10 cellular contexts compared by ENCODE assay signal in genomic region chr7:84193787-84194186, GRCh38. TPM values are rescaled to one million over a fixed set of nuclear protein-coding genes. Genes with fewer than 3 reads are reported as not detected.
DNase-seq lines count a peak whose midpoint lies in the region; ATAC-seq and TF ChIP-seq lines count a peak whose summit lies in the region.
"Had no signal": no experiment of that assay in that cellular context is flagged by ENCODE, and none has a peak within 500 bp of the region (broad histone marks: within the 10 kb centered on the region; RNA-seq: fewer than 3 reads in every experiment).

No MANE protein-coding gene starts in this region.

- WGBS in mammary epithelial cell (ENCODE audit: low coverage, missing lambda C conversion rate), result 3% methylated on average over 2 of the region's 2 CpGs

- H3K4me3 ChIP-seq in ACC112 (ENCODE audit: low read depth, low read length), result peak overlapping the region; percentile 82
- peak overlapping the region; percentile 38; the same call in 1 of the 2 replicates for H3K4me3 ChIP-seq in HL-60 (replicated peaks; ENCODE audit: insufficient read depth, low read length)
- H3K4me3 ChIP-seq in mammary epithelial cell (replicated peaks in 1 of 3; ENCODE audit: insufficient read depth in 1 of 3, low read depth in 2 of 3, low read length in 3 of 3), result peak overlapping the region; percentile 45 to 84 (median 72)
- H3K4me3 ChIP-seq in lower lobe of right lung, result peak overlapping the region; percentile 54

- H3K27ac Mint-ChIP-seq in activated T-cell treated with anti-CD3 and anti-CD28 coated beads, Interleukin-2, amount 50 U/mL, for 72 hours, result no peak overlapping the region
- H3K27ac Mint-ChIP-seq: memory B cell had no signal

- TF ChIP-seq CTCF in HL-60 (IDR thresholded peaks at IDR 0.05; ENCODE audit: insufficient read depth, low read length) (no peak), mammary epithelial cell (conservative IDR thresholded peaks at IDR 0.05 in 1 of 2, IDR thresholded peaks at IDR 0.05 in 1 of 2; ENCODE audit: extremely low read depth in 1 of 2, insufficient read depth in 1 of 2, low read depth in 1 of 2, low read length in 2 of 2) (no peak), lower lobe of right lung (IDR thresholded peaks at IDR 0.05) (no peak)

- no peaks in the 10 kb centered on the region for H3K9me3 Mint-ChIP-seq in activated T-cell treated with anti-CD3 and anti-CD28 coated beads, Interleukin-2, amount 50 U/mL, for 72 hours
- H3K9me3 Mint-ChIP-seq: memory B cell had no signal

- peaks cover 10% of the 10 kb centered on the region for H3K27me3 Mint-ChIP-seq in activated T-cell treated with anti-CD3 and anti-CD28 coated beads, Interleukin-2, amount 50 U/mL, for 72 hours (ENCODE audit: low read depth)
- H3K27me3 Mint-ChIP-seq: central memory CD8-positive, alpha-beta T cell; memory B cell had no signal

- no peak for DNase-seq in HL-60 (ENCODE audit: low read depth in 1 of 2, low spot score in 1 of 2)
- no peak for DNase-seq in mammary epithelial cell
- no peak for DNase-seq in lower lobe of right lung
- no peak for DNase-seq in activated T-cell treated with anti-CD3 and anti-CD28 coated beads, Interleukin-2, amount 50 U/mL, for 72 hours

- H3K27me3 ChIP-seq in ACC112 (ENCODE audit: insufficient read depth, low read length) (no peaks in the 10 kb centered on the region), HL-60 (ENCODE audit: insufficient read depth, poor library complexity, severe bottlenecking) (no peaks in the 10 kb centered on the region), mammary epithelial cell (ENCODE audit: insufficient read depth, low read length) (no peaks in the 10 kb centered on the region), lower lobe of right lung (ENCODE audit: low read depth) (no peaks in the 10 kb centered on the region)

- H4K20me1 ChIP-seq in mammary epithelial cell (ENCODE audit: insufficient read depth, low read length), result no peaks in the 10 kb centered on the region

- H3K4me1 ChIP-seq in ACC112 (ENCODE audit: control insufficient read depth, insufficient read depth, low read length, unreplicated experiment), result peaks cover 28% of the 10 kb centered on the region
- H3K4me1 ChIP-seq in mammary epithelial cell (ENCODE audit: insufficient read depth, low read length), result peaks cover 15% of the 10 kb centered on the region
- no peaks in the 10 kb centered on the region for H3K4me1 ChIP-seq in lower lobe of right lung

- peaks cover 26% of the 10 kb centered on the region for H3K79me2 ChIP-seq in ACC112 (ENCODE audit: control insufficient read depth, insufficient read depth, low read length, unreplicated experiment)
- peaks cover 36% of the 10 kb centered on the region for H3K79me2 ChIP-seq in mammary epithelial cell (ENCODE audit: insufficient read depth, low read length)

- peaks cover 31% of the 10 kb centered on the region for H3K4me1 Mint-ChIP-seq in activated T-cell treated with anti-CD3 and anti-CD28 coated beads, Interleukin-2, amount 50 U/mL, for 72 hours (ENCODE audit: low read depth)
- H3K4me1 Mint-ChIP-seq: central memory CD8-positive, alpha-beta T cell had no signal

- dilution Hi-C loops in mammary epithelial cell (cut with HindIII; ENCODE audit: low sequenced_read_pairs), result no loop called here

- H3K4me2 ChIP-seq in mammary epithelial cell (ENCODE audit: insufficient read depth, low read depth, low read length), result peak overlapping the region; percentile 82

- BruUV-seq in mammary epithelial cell (replicated peaks; lab: Mats Ljungman, UMichigan), result no TSS peak

- H3K36me3 ChIP-seq in ACC112 (ENCODE audit: insufficient read depth, low read length), result no peaks in the 10 kb centered on the region
- no peaks in the 10 kb centered on the region for H3K36me3 ChIP-seq in mammary epithelial cell (ENCODE audit: insufficient read depth, low read length)
- H3K36me3 ChIP-seq in lower lobe of right lung, result no peaks in the 10 kb centered on the region

- H3K9me3 ChIP-seq in mammary epithelial cell (replicated peaks; ENCODE audit: insufficient read depth, low read length) (no peaks in the 10 kb centered on the region), lower lobe of right lung (no peaks in the 10 kb centered on the region)

- H3K9ac ChIP-seq in mammary epithelial cell (ENCODE audit: insufficient read depth, low read length), result peak overlapping the region; percentile 98

- in situ Hi-C loops in mammary epithelial cell (cut with MboI; ENCODE audit: low sequenced_read_pairs in 2 of 2), result loop anchor here (10.0 to 25.0 kb wide), 3 partner anchors 181 to 819 kb away; no protein-coding TSS in a partner anchor

- ATAC-seq in lower lobe of right lung (no peak), HG03025 (IDR thresholded peaks at IDR 0.05; ENCODE audit: low FRiP score, unreplicated experiment) (no peak), HG03378 (IDR thresholded peaks at IDR 0.05; ENCODE audit: unreplicated experiment) (no peak), HG03280 (IDR thresholded peaks at IDR 0.05; ENCODE audit: unreplicated experiment) (no peak)
- ATAC-seq in activated T-cell treated with anti-CD3 and anti-CD28 coated beads, Interleukin-2, amount 50 U/mL, for 72 hours (replicated peaks in 1 of 2), result no peak

- peak overlapping the region in 1 of 2 donors; percentile 87 for H3K4me3 Mint-ChIP-seq in activated T-cell treated with anti-CD3 and anti-CD28 coated beads, Interleukin-2, amount 50 U/mL, for 72 hours
- H3K4me3 Mint-ChIP-seq: memory B cell had no signal

- no peak overlapping the region for H3K27ac ChIP-seq in ACC112 (ENCODE audit: low read depth, low read length)
- no peak overlapping the region for H3K27ac ChIP-seq in HL-60 (replicated peaks)
- H3K27ac ChIP-seq in mammary epithelial cell (ENCODE audit: insufficient read depth, low read depth, low read length), result peak overlapping the region; percentile 90
- H3K27ac ChIP-seq in lower lobe of right lung, result no peak overlapping the region

- H2AFZ ChIP-seq in ACC112 (ENCODE audit: low read length, unreplicated experiment) (no peak overlapping the region), mammary epithelial cell (ENCODE audit: low read depth, low read length) (no peak overlapping the region)

- CTCF ChIA-PET in mammary epithelial cell (lab: Charles Lee; ENCODE audit: low non-redundant PET), result interaction anchor here (0.7 kb wide), 1 partner anchor 9 kb away, joined by 37 read pairs; no protein-coding TSS in a partner anchor

- no peaks in the 10 kb centered on the region for H3K36me3 Mint-ChIP-seq in activated T-cell treated with anti-CD3 and anti-CD28 coated beads, Interleukin-2, amount 50 U/mL, for 72 hours (ENCODE audit: insufficient read depth in 2 of 2)
- H3K36me3 Mint-ChIP-seq: memory B cell had no signal

- intact Hi-C loops in mammary epithelial cell (cut with micrococcal nuclease), result loop anchor here (5.0 kb wide), 2 partner anchors 44 to 259 kb away; no protein-coding TSS in a partner anchor
- intact Hi-C loops in lower lobe of right lung (cut with DNase I), result no loop called here

RNA-seq across cellular contexts. Expression of gene SEMA3A, which starts 0.8 kb away (rescaled TPM):
- 10 to 100 TPM in 1 of 2 donors, under 1 TPM in 1; 0.83 to 12.8 TPM for total RNA-seq in mammary epithelial cell
- 6.9 TPM for polyA plus RNA-seq in mammary epithelial cell
- polyA minus RNA-seq in mammary epithelial cell, result 26.9 TPM
- 9.7 TPM for total RNA-seq in lower lobe of right lung
- total RNA-seq in activated T-cell treated with anti-CD3 and anti-CD28 coated beads, Interleukin-2, amount 50 U/mL, for 72 hours, result under 1 TPM; 0.62 to 0.63 TPM
